In the genomic region with DNA sequence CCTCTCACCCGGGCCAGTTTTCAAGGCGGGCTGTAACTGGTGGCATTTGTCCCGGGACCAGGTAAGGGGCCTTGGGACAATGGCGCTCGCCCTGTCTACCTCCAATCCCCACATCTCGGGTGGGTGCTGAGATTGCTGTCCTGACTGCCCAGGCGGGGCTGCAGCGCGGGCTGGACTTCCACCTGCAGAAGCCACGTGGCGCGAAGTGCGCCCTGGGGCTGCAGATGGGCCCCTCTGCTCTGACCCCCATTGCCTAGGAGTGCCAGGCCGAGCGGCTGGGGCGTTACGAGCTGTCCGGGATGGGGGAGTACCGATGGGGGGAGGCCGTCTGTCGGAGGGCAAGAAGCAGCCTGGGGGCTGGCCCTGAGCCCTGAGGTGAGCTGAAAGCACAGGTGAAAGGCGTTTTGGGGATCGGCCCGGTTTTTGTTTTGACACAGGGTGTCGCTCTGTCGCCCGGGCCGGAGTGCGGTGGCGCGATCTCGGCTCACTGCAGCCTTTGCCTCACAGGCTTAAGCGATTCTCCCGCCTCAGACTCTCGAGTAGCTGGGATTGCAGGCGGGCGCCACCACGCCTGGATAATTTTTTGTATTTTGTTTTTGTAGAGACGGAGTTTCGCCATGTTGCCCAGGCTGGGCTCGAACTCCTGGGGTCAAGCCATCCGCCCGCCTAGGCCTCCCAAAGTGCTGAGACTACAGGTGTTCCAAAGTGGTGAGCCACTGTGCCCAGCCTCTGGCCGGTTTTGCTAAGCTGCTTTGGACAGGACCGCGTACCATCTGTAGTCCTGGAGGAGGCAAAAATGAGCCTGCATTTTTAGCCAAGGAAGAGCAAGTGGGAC, we compare ENCODE assay signal across 8 cellular contexts. TPM values are rescaled to one million over a fixed set of nuclear protein-coding genes. Genes with fewer than 3 reads are reported as not detected.
DNase-seq lines count a peak whose midpoint lies in the region; FAIRE-seq and TF ChIP-seq lines count a peak whose summit lies in the region.

A gene with protein sequence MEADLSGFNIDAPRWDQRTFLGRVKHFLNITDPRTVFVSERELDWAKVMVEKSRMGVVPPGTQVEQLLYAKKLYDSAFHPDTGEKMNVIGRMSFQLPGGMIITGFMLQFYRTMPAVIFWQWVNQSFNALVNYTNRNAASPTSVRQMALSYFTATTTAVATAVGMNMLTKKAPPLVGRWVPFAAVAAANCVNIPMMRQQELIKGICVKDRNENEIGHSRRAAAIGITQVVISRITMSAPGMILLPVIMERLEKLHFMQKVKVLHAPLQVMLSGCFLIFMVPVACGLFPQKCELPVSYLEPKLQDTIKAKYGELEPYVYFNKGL (plus strand): TSS at position 16 of the 835 bp plus-strand sequence. CDS start 12,001 bp downstream, outside the sequence.

- no peaks in the 10 kb centered on the region for H4K20me1 ChIP-seq in OCI-LY3 (ENCODE audit: insufficient read depth, low read length)

- POLR2A ChIA-PET in HEK293T (lab: Yijun Ruan, JAX) = interaction anchor here (0.8 to 2.8 kb wide), 12 partner anchors 10 to 262 kb away, joined by 3 to 20 read pairs (median 4); a partner anchor contains a TSS

- CTCF ChIA-PET in HEK293T (lab: Yijun Ruan, JAX) = interaction anchor here (0.5 to 1.9 kb wide), 4 partner anchors 9 to 386 kb away, joined by 3 to 6 read pairs (median 4); no protein-coding TSS in a partner anchor
- CTCF ChIA-PET in activated naive CD4-positive, alpha-beta T cell treated with anti-CD3 and anti-CD28 coated beads for 36 hours (lab: Charles Lee) = interaction anchor here (0.7 to 6.1 kb wide), 9 partner anchors 10 to 470 kb away, joined by 3 to 38 read pairs (median 4); a partner anchor contains a TSS

- peaks cover 10% of the 10 kb centered on the region for H3K36me3 ChIP-seq in OCI-LY3 (replicated peaks; ENCODE audit: low read depth, low read length)

- H3K4me2 ChIP-seq in OCI-LY3 (ENCODE audit: low read length) = peak within 1 kb of the TSS; percentile 93

- peak; percentile 23; the same call in 1 of the 2 replicates for TF ChIP-seq CTCF in OCI-LY3 (IDR thresholded peaks at IDR 0.05; ENCODE audit: low read depth, low read length)

- peak within 1 kb of the TSS; percentile 92 for H3K4me3 Mint-ChIP-seq in activated naive CD4-positive, alpha-beta T cell treated with anti-CD3 and anti-CD28 coated beads for 36 hours

- H3K36me3 Mint-ChIP-seq in activated naive CD4-positive, alpha-beta T cell treated with anti-CD3 and anti-CD28 coated beads for 36 hours (ENCODE audit: low read depth) = peaks cover 18% of the 10 kb centered on the region

- peaks cover 26% of the 10 kb centered on the region for H3K4me1 ChIP-seq in OCI-LY3 (ENCODE audit: low read length)

- no peaks in the 10 kb centered on the region for H3K27me3 ChIP-seq in OCI-LY3 (ENCODE audit: low read depth, low read length)

- H3K79me2 ChIP-seq in OCI-LY3 (ENCODE audit: low read length) = peaks cover 82% of the 10 kb centered on the region

- peak within 1 kb of the TSS; percentile 93 for H3K9ac ChIP-seq in OCI-LY3 (ENCODE audit: low read length)

- H3K4me3 ChIP-seq in OCI-LY3 (ENCODE audit: low read length) (peak within 1 kb of the TSS; percentile 91), iPS-11a (ENCODE audit: low read depth, low read length) (peak within 1 kb of the TSS; percentile 85)

- FAIRE-seq in RCC 7860 (lab: Jason Lieb, UNC) = no peak

- H3K9me3 ChIP-seq in OCI-LY3 (ENCODE audit: insufficient read depth, low read length) = no peaks in the 10 kb centered on the region

- H3K27ac Mint-ChIP-seq in activated naive CD4-positive, alpha-beta T cell treated with anti-CD3 and anti-CD28 coated beads for 36 hours = peak within 1 kb of the TSS; percentile 79

- no peaks in the 10 kb centered on the region for H3K27me3 Mint-ChIP-seq in activated naive CD4-positive, alpha-beta T cell treated with anti-CD3 and anti-CD28 coated beads for 36 hours (ENCODE audit: low read depth)

- intact Hi-C loops in activated naive CD4-positive, alpha-beta T cell treated with anti-CD3 and anti-CD28 coated beads for 36 hours (cut with micrococcal nuclease) = loop anchor here (1.0 to 10.0 kb wide), 13 partner anchors 28 to 652 kb away; a partner anchor contains a TSS

- peaks cover 48% of the 10 kb centered on the region for H3K4me1 Mint-ChIP-seq in activated naive CD4-positive, alpha-beta T cell treated with anti-CD3 and anti-CD28 coated beads for 36 hours (ENCODE audit: low read depth)

- peak within 1 kb of the TSS; percentile 49; the same call in 1 of the 2 replicates for H2AFZ ChIP-seq in OCI-LY3 (ENCODE audit: low read depth, low read length)

- peak within 1 kb of the TSS; percentile 92 for H3K27ac ChIP-seq in OCI-LY3 (ENCODE audit: low read length)

- H3K9me3 Mint-ChIP-seq in activated naive CD4-positive, alpha-beta T cell treated with anti-CD3 and anti-CD28 coated beads for 36 hours = no peaks in the 10 kb centered on the region

- DNase-seq in DMS 273 (lab: John Stamatoyannopoulos, UW; ENCODE audit: unreplicated experiment) (peak; percentile 61), DMS 273 treated with DMSO at 0.1 percent for 48 hours (lab: John Stamatoyannopoulos, UW) (no peak), HEK293T (ENCODE audit: extremely low spot score) (peak; percentile 47), RCC 7860 (ENCODE audit: low spot score) (no peak)
- peak; percentile 72 for DNase-seq in activated naive CD4-positive, alpha-beta T cell treated with anti-CD3 and anti-CD28 coated beads for 36 hours
- DNase-seq in stimulated activated CD4-positive, alpha-beta T cell treated with anti-CD3 and anti-CD28 coated beads, Interleukin-1b, Interleukin-23, amount 100 ng/mL, for 24 hours (ENCODE audit: low read depth in 4 of 4, low spot score in 1 of 4) = peak; percentile 19 to 41 (median 30)

TF ChIP-seq in HEK293T, 16 proteins besides CTCF, POLR2A, EP300 and RAD21:
- TF ChIP-seq BHLHE40 (IDR thresholded peaks at IDR 0.05; ENCODE audit: borderline replicate concordance) (no peak), NFRKB (IDR thresholded peaks at IDR 0.05) (no peak), FOXK2 (IDR thresholded peaks at IDR 0.05) (no peak), ELF4 (IDR thresholded peaks at IDR 0.05) (no peak; the same call in 1 of the 2 replicates), ARNT (IDR thresholded peaks at IDR 0.05) (no peak), L3MBTL2 (conservative IDR thresholded peaks at IDR 0.05) (peak; percentile 89)
TF ChIP-seq in HEK293T: peak in this region for 1.

RNA-seq across cellular contexts. Expression of the gene that starts here (rescaled TPM):
- total RNA-seq in activated naive CD4-positive, alpha-beta T cell treated with anti-CD3 and anti-CD28 coated beads for 36 hours = 1 to 10 TPM; 8.7 to 9.4 TPM

Comparison
In these comparisons a context has a peak if more than half of its experiments do, and no peak if none do; other contexts are left out.
1. DNase-seq: peak in DMS 273 (single experiment), HEK293T (single experiment), activated naive CD4-positive, alpha-beta T cell treated with anti-CD3 and anti-CD28 coated beads for 36 hours (single experiment) and stimulated activated CD4-positive, alpha-beta T cell treated with anti-CD3 and anti-CD28 coated beads, Interleukin-1b, Interleukin-23, amount 100 ng/mL, for 24 hours (4 of 4); none in DMS 273 treated with DMSO at 0.1 percent for 48 hours (single experiment) and RCC 7860 (single experiment).